ENCODE assay signal across 9 cellular contexts in the genomic region with DNA sequence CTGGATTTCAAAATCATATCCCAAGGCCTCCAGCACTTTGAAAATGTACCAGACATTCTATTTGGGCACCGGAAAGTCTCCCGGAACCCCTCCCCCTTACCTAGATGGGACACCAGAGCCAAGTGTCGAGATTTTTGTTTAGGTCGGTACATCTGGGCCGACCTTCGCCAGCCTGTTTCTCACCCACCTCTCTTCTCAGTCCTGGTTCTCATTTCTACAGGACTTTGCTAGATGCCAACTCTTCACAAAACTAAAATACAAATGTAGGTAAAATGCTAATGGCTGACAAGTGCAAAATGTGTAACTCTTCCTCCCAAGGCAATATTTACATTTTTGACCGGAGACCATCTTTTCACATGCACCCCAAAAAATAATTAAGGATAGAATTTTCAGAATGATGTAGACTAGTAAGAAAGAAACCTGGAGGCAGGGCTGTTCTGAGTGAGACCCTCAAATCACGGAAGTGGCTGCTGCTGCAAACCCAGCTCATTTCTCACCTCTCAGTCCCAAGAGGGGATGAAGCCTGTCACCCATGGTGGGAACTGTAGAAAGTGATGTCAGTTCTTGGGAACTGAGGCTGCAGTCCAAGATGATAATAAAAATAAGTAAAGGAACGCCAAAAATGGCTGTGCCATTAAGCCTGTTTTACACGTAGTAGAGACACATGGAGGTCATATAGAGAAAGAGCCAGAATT. TPM values are rescaled to one million over a fixed set of nuclear protein-coding genes. Genes with fewer than 3 reads are reported as not detected.
DNase-seq lines count a peak whose midpoint lies in the region; ATAC-seq and TF ChIP-seq lines count a peak whose summit lies in the region.
"Not testable (repeated sequence)": the region's sequence is repeated elsewhere in the genome, so short reads cannot be mapped to it uniquely, and the experiment has no call there.
"Had no signal": no experiment of that assay in that cellular context is flagged by ENCODE, and none has a peak within 500 bp of the region (broad histone marks: within the 10 kb centered on the region; RNA-seq: fewer than 3 reads in every experiment).

No MANE protein-coding gene starts in this region.

- H3F3A ChIP-seq in neural cell (ENCODE audit: insufficient read depth, low read length, poor library complexity, severe bottlenecking) = not testable (repeated sequence)

- peak overlapping the region; percentile 95 for H3K4me2 ChIP-seq in hepatocyte
- H3K4me2 ChIP-seq in neural cell (ENCODE audit: low read length) = not testable (repeated sequence)

- peak overlapping the region; percentile 87 for H3K4me3 ChIP-seq in CD8-positive, alpha-beta T cell (ENCODE audit: low read depth, low read length)
- H3K4me3 ChIP-seq in hepatocyte = not testable (repeated sequence)
- H3K4me3 ChIP-seq in neural cell (ENCODE audit: low read length) = peak overlapping the region; percentile 63

- not testable (repeated sequence) for H3K79me2 ChIP-seq in hepatocyte; neural cell (replicated peaks; ENCODE audit: insufficient read depth, low read length)

- H3K27me3 ChIP-seq in CD8-positive, alpha-beta T cell (ENCODE audit: insufficient read depth, low read length); hepatocyte; neural cell (ENCODE audit: insufficient read depth, low read depth, low read length): not testable (repeated sequence)

- H2AFZ ChIP-seq in hepatocyte = peak overlapping the region; percentile 90
- not testable (repeated sequence) for H2AFZ ChIP-seq in neural cell (ENCODE audit: low read depth, low read length)

- intact Hi-C loops in CD8-positive, alpha-beta T cell (cut with DNase I, micrococcal nuclease) = loop anchor here (1.0 to 5.0 kb wide), 3 partner anchors 23 to 60 kb away; partner anchors contain the start of gene DHRS4L2 (in 1 of the 2)
- intact Hi-C loops in activated CD4-positive, alpha-beta memory T cell treated with anti-CD3 and anti-CD28 coated beads for 36 hours (cut with micrococcal nuclease) = loop anchor here (1.0 kb wide), 1 partner anchor 23 kb away; no protein-coding TSS in a partner anchor

- peak overlapping the region; percentile 83 for H3K27ac Mint-ChIP-seq in CD8-positive, alpha-beta T cell
- H3K27ac Mint-ChIP-seq in activated CD4-positive, alpha-beta memory T cell treated with anti-CD3 and anti-CD28 coated beads for 36 hours = peak overlapping the region; percentile 74
- H3K27ac Mint-ChIP-seq in chondrocyte (ENCODE audit: unreplicated experiment) = peak overlapping the region; percentile 87

- WGBS in hepatocyte (ENCODE audit: low lambda C conversion rate, missing lambda C conversion rate) = 62% methylated on average over 10 of the region's 10 CpGs

- not testable (repeated sequence) for H3K27ac ChIP-seq in CD8-positive, alpha-beta T cell (ENCODE audit: low read depth, low read length); neural cell (ENCODE audit: low read length)
- peak overlapping the region; percentile 94 for H3K27ac ChIP-seq in KOPT-K1 (ENCODE audit: low read depth, low read length, poor library complexity, severe bottlenecking)
- H3K27ac ChIP-seq in hepatocyte = peak overlapping the region; percentile 95
- H3K27ac ChIP-seq in substantia nigra (ENCODE audit: low read depth, low read length, poor library complexity, severe bottlenecking) = peak overlapping the region; percentile 79

- not testable (repeated sequence) for H4K20me1 ChIP-seq in hepatocyte (ENCODE audit: insufficient read depth, poor library complexity, severe bottlenecking); neural cell (ENCODE audit: insufficient read depth)

- H3K9me3 Mint-ChIP-seq in CD8-positive, alpha-beta T cell = not testable (repeated sequence)
- H3K9me3 Mint-ChIP-seq in activated CD4-positive, alpha-beta memory T cell treated with anti-CD3 and anti-CD28 coated beads for 36 hours = peaks cover 12% of the 10 kb centered on the region
- H3K9me3 Mint-ChIP-seq in chondrocyte (ENCODE audit: low read depth) = peaks cover 11% of the 10 kb centered on the region

- not testable (repeated sequence) for H3K9ac ChIP-seq in neural cell (ENCODE audit: low read length)

- not testable (repeated sequence) for H3K4me1 ChIP-seq in CD8-positive, alpha-beta T cell (ENCODE audit: insufficient read depth, low read length); hepatocyte (ENCODE audit: insufficient read depth)

- not testable (repeated sequence) for TF ChIP-seq EP300 in neural cell (conservative IDR thresholded peaks at IDR 0.05; ENCODE audit: poor library complexity, severe bottlenecking)

- not testable (repeated sequence) for H3K27me3 Mint-ChIP-seq in CD8-positive, alpha-beta T cell (ENCODE audit: low read depth); activated CD4-positive, alpha-beta memory T cell treated with anti-CD3 and anti-CD28 coated beads for 36 hours; chondrocyte (ENCODE audit: low read depth)

- not testable (repeated sequence) for H3K9me2 ChIP-seq in hepatocyte (replicated peaks; ENCODE audit: insufficient read depth); neural cell (ENCODE audit: insufficient read depth, low read length)

- H3K4me3 Mint-ChIP-seq in CD8-positive, alpha-beta T cell = peak overlapping the region; percentile 89
- H3K4me3 Mint-ChIP-seq in activated CD4-positive, alpha-beta memory T cell treated with anti-CD3 and anti-CD28 coated beads for 36 hours = peak overlapping the region; percentile 90
- H3K4me3 Mint-ChIP-seq in chondrocyte (ENCODE audit: unreplicated experiment) = peak overlapping the region; percentile 88

- not testable (repeated sequence) for H3K36me3 ChIP-seq in CD8-positive, alpha-beta T cell (ENCODE audit: insufficient read depth, low read length); KOPT-K1 (ENCODE audit: insufficient read depth, low read length); hepatocyte (replicated peaks; ENCODE audit: insufficient read depth, low read depth); neural cell (ENCODE audit: insufficient read depth, low read length)

- H3K9me3 ChIP-seq in CD8-positive, alpha-beta T cell (ENCODE audit: low read length); hepatocyte (ENCODE audit: low read depth); neural cell (ENCODE audit: low read length): not testable (repeated sequence)
- H3K9me3 ChIP-seq in KOPT-K1 (ENCODE audit: insufficient read depth, low read length, poor library complexity, severe bottlenecking) = peaks cover 14% of the 10 kb centered on the region

- not testable (repeated sequence) for DNase-seq in CD8-positive, alpha-beta T cell; activated CD4-positive, alpha-beta memory T cell treated with anti-CD3 and anti-CD28 coated beads for 36 hours; chondrocyte (ENCODE audit: low spot score); hepatocyte (ENCODE audit: low spot score); substantia nigra (lab: John Stamatoyannopoulos, UW)

- not testable (repeated sequence) for ATAC-seq in CD8-positive, alpha-beta T cell
- ATAC-seq in GM21619 (IDR thresholded peaks at IDR 0.05; ENCODE audit: unreplicated experiment) = peak; percentile 15

- H3K36me3 Mint-ChIP-seq in CD8-positive, alpha-beta T cell; activated CD4-positive, alpha-beta memory T cell treated with anti-CD3 and anti-CD28 coated beads for 36 hours; chondrocyte (ENCODE audit: low read depth): not testable (repeated sequence)

- POLR2A ChIA-PET in CD8-positive, alpha-beta T cell (lab: Charles Lee); activated CD4-positive, alpha-beta memory T cell treated with anti-CD3 and anti-CD28 coated beads for 36 hours (lab: Charles Lee): not testable (repeated sequence)

- CTCF ChIA-PET in CD8-positive, alpha-beta T cell (lab: Charles Lee) = interaction anchor here (0.6 to 2.1 kb wide), 4 partner anchors 21 to 1376 kb away, joined by 3 to 6 read pairs (median 4); no protein-coding TSS in a partner anchor
- CTCF ChIA-PET in activated CD4-positive, alpha-beta memory T cell treated with anti-CD3 and anti-CD28 coated beads for 36 hours (lab: Charles Lee) = interaction anchor here (1.0 kb wide), 1 partner anchor 34 kb away, joined by 3 read pairs; the partner anchor contains the start of gene CPNE6

- not testable (repeated sequence) for H3K4me1 Mint-ChIP-seq in CD8-positive, alpha-beta T cell (ENCODE audit: low read depth); activated CD4-positive, alpha-beta memory T cell treated with anti-CD3 and anti-CD28 coated beads for 36 hours (ENCODE audit: low read depth); chondrocyte (ENCODE audit: low read depth)

- not testable (repeated sequence) for TF ChIP-seq RAD21 in neural cell (conservative IDR thresholded peaks at IDR 0.05)

- not testable (repeated sequence) for TF ChIP-seq CTCF in CD8-positive, alpha-beta T cell (IDR thresholded peaks at IDR 0.05); hepatocyte (IDR thresholded peaks at IDR 0.05; ENCODE audit: poor library complexity)
- TF ChIP-seq CTCF in chondrocyte (IDR thresholded peaks at IDR 0.05) = peak; percentile 53
- peak; percentile 1 for TF ChIP-seq CTCF in neural cell (IDR thresholded peaks at IDR 0.05; ENCODE audit: poor library complexity, severe bottlenecking)

RNA-seq across cellular contexts. Expression of gene CARMIL3, which starts 14.7 kb away (rescaled TPM):
- total RNA-seq in CD8-positive, alpha-beta T cell = under 1 TPM; 0.14 to 0.19 TPM
- under 1 TPM; 0.75 to 1.00 TPM for total RNA-seq in activated CD4-positive, alpha-beta memory T cell treated with anti-CD3 and anti-CD28 coated beads for 36 hours
- total RNA-seq in chondrocyte (0.34 to 0.60 TPM (median 0.54 TPM) in 3 replicates), hepatocyte (0.37 and 0.40 TPM in 2 replicates)
- polyA plus RNA-seq in hepatocyte (0.46 TPM in 1 of 2 replicates, not detected in the other), neural cell (43.6 and 49.3 TPM in 2 replicates)
- polyA minus RNA-seq in neural cell = 33.0 and 36.0 TPM in 2 replicates
- total RNA-seq: M059J had no signal

RNA-seq across cellular contexts. Expression of gene CPNE6, which starts 34.3 kb away (rescaled TPM):
- total RNA-seq in CD8-positive, alpha-beta T cell = not detected
- not detected for total RNA-seq in activated CD4-positive, alpha-beta memory T cell treated with anti-CD3 and anti-CD28 coated beads for 36 hours
- total RNA-seq in chondrocyte (not detected in 3 replicates), hepatocyte (not detected in 2 replicates)
- polyA plus RNA-seq in hepatocyte (not detected in 2 replicates), neural cell (2.3 and 4.1 TPM in 2 replicates)
- polyA minus RNA-seq in neural cell = 0.23 and 1.2 TPM in 2 replicates
- total RNA-seq: M059J had no signal

RNA-seq across cellular contexts. Expression of gene DHRS4L2, which starts 48.4 kb away (rescaled TPM):
- 1 to 10 TPM; 7.6 to 8.1 TPM for total RNA-seq in CD8-positive, alpha-beta T cell
- 10 to 100 TPM; 27.6 to 29.6 TPM for total RNA-seq in activated CD4-positive, alpha-beta memory T cell treated with anti-CD3 and anti-CD28 coated beads for 36 hours
- total RNA-seq in chondrocyte = 11.9 to 17.7 TPM (median 13.9 TPM) in 3 replicates
- total RNA-seq in hepatocyte = 14.6 and 15.2 TPM in 2 replicates
- polyA plus RNA-seq in hepatocyte = 22.6 and 28.4 TPM in 2 replicates
- polyA plus RNA-seq in neural cell = 1.9 and 3.0 TPM in 2 replicates
- 0.69 TPM in 1 of 2 replicates, not detected in the other for polyA minus RNA-seq in neural cell

RNA-seq across cellular contexts. Expression of gene PCK2, which starts 57.0 kb away (rescaled TPM):
- 1 to 10 TPM; 4.9 to 5.2 TPM for total RNA-seq in CD8-positive, alpha-beta T cell
- total RNA-seq in activated CD4-positive, alpha-beta memory T cell treated with anti-CD3 and anti-CD28 coated beads for 36 hours = 100 to 1,000 TPM; 118 to 125 TPM
- total RNA-seq in chondrocyte (18.7 to 126 TPM (median 118 TPM) in 3 replicates), hepatocyte (68.7 and 76.5 TPM in 2 replicates)
- polyA plus RNA-seq in hepatocyte (75.0 and 88.8 TPM in 2 replicates), neural cell (0.20 and 1.2 TPM in 2 replicates)
- polyA minus RNA-seq in neural cell = 0.35 and 0.49 TPM in 2 replicates
